In genomic region chr3:52446631-52447511, GRCh38 we compare ENCODE assay signal across 8 cellular contexts. TPM values are rescaled to one million over a fixed set of nuclear protein-coding genes. Genes with fewer than 3 reads are reported as not detected.
DNase-seq lines count a peak whose midpoint lies in the region; ATAC-seq and TF ChIP-seq lines count a peak whose summit lies in the region.

No MANE protein-coding gene starts in this region.

- H3K9ac ChIP-seq in HCT116 (ENCODE audit: low read length), result no peak overlapping the region

- H3K9me2 ChIP-seq in HCT116 (ENCODE audit: insufficient read depth), result no peaks in the 10 kb centered on the region

- ATAC-seq in HCT116 (peak; percentile 63), Panc1 (peak; percentile 58), HG02884 (IDR thresholded peaks at IDR 0.05; ENCODE audit: unreplicated experiment) (no peak)

- H3K36me3 Mint-ChIP-seq in osteocyte (ENCODE audit: unreplicated experiment) (no peaks in the 10 kb centered on the region), type B pancreatic cell (no peaks in the 10 kb centered on the region)

- H3K36me3 ChIP-seq in HCT116 (ENCODE audit: control insufficient read depth in 1 of 2, insufficient read depth in 2 of 2, low read length in 2 of 2) (no peaks in the 10 kb centered on the region), Panc1 (ENCODE audit: control insufficient read depth, insufficient read depth, low read length) (no peaks in the 10 kb centered on the region)

- H3K4me1 Mint-ChIP-seq in osteocyte (ENCODE audit: unreplicated experiment), result peaks cover 6% of the 10 kb centered on the region
- peaks cover 6% of the 10 kb centered on the region for H3K4me1 Mint-ChIP-seq in type B pancreatic cell (ENCODE audit: unreplicated experiment)

- H3K4me3 ChIP-seq in HCT116 (replicated peaks in 1 of 2; ENCODE audit: low read depth in 1 of 2, low read length in 2 of 2) (no peak overlapping the region), Panc1 (ENCODE audit: low read depth in 2 of 2, low read length in 2 of 2) (no peak overlapping the region), fibroblast of the aortic adventitia (ENCODE audit: low read depth, low read length) (no peak overlapping the region)

- H3K4me2 ChIP-seq in HCT116 (ENCODE audit: low read length), result no peak overlapping the region

- peak in 2 of 3 experiments; percentile 99 to 100; a peak in 4 of 6 replicates for TF ChIP-seq CTCF in HCT116 (IDR thresholded peaks at IDR 0.05 in 2 of 3, conservative IDR thresholded peaks at IDR 0.05 in 1 of 3; ENCODE audit: borderline replicate concordance in 1 of 3, insufficient read depth in 1 of 3, low read depth in 2 of 3, low read length in 2 of 3)
- TF ChIP-seq CTCF in Panc1 (IDR thresholded peaks at IDR 0.05), result peak; percentile 98
- peak; percentile 100 for TF ChIP-seq CTCF in fibroblast of the aortic adventitia (IDR thresholded peaks at IDR 0.05; ENCODE audit: insufficient read depth, low read length)
- TF ChIP-seq CTCF in osteocyte (IDR thresholded peaks at IDR 0.05), result peak; percentile 98
- TF ChIP-seq CTCF in type B pancreatic cell (conservative IDR thresholded peaks at IDR 0.05), result peak; percentile 99

- POLR2A ChIA-PET in HCT116 (lab: Charles Lee) (no interaction called here), Panc1 (lab: Charles Lee) (no interaction called here)

- RAD21 ChIA-PET in HCT116 (lab: Charles Lee; ENCODE audit: low non-redundant PET in 1 of 2, low total read pairs in 2 of 2, uncharacterized antibody in 2 of 2, unreplicated experiment in 2 of 2), result interaction anchor here in 1 of 2 experiments (0.8 to 1.0 kb wide), 2 partner anchors 35 to 221 kb away, joined by 3 read pairs; partner anchors contain the start of gene TLR9

- TF ChIP-seq RAD21 in HCT116 (IDR thresholded peaks at IDR 0.05; ENCODE audit: low read depth), result no peak

- no peak overlapping the region for H3K27ac ChIP-seq in HCT116 (ENCODE audit: low read depth, low read length)
- no peak overlapping the region for H3K27ac ChIP-seq in Panc1 (ENCODE audit: low read length)

- in situ Hi-C loops in Panc1 (cut with HindIII; ENCODE audit: low pct_unique_long_range_greater_than_20kb, low sequenced_read_pairs), result no loop called here

- H3K4me1 ChIP-seq in HCT116 (ENCODE audit: control insufficient read depth in 1 of 2, insufficient read depth in 2 of 2, low read length in 2 of 2) (peaks cover 16 to 37% of the 10 kb centered on the region in 2 experiments), Panc1 (ENCODE audit: control insufficient read depth, insufficient read depth, low read length) (peaks cover 14% of the 10 kb centered on the region)

- TF ChIP-seq POLR2A in HCT116 (IDR thresholded peaks at IDR 0.05; ENCODE audit: borderline replicate concordance, extremely low read depth, insufficient read depth, insufficient read length), result no peak

- intact Hi-C loops in HCT116 (cut with micrococcal nuclease), result loop anchor here (1.0 to 5.0 kb wide), 3 partner anchors 19 to 155 kb away; no protein-coding TSS in a partner anchor
- intact Hi-C loops in Panc1 (cut with micrococcal nuclease; ENCODE audit: unreplicated experiment), result loop anchor here (5.0 kb wide), 1 partner anchor 155 kb away; no protein-coding TSS in a partner anchor

- H3K9me3 ChIP-seq in HCT116 (ENCODE audit: control insufficient read depth in 1 of 2, insufficient read depth in 1 of 2, low read depth in 1 of 2, low read length in 2 of 2) (no peaks in the 10 kb centered on the region), Panc1 (ENCODE audit: control insufficient read depth, insufficient read depth, low read depth, low read length) (no peaks in the 10 kb centered on the region)

- H3K27me3 Mint-ChIP-seq in osteocyte (ENCODE audit: unreplicated experiment) (no peaks in the 10 kb centered on the region), type B pancreatic cell (no peaks in the 10 kb centered on the region)

- H2AFZ ChIP-seq in HCT116 (ENCODE audit: low read depth, low read length, poor library complexity, severe bottlenecking), result no peak overlapping the region

- peak; percentile 64 for DNase-seq in CMK (ENCODE audit: low read depth)
- DNase-seq in HCT116 (ENCODE audit: low read depth, low spot score), result peak; percentile 67
- peak; percentile 66 for DNase-seq in Panc1 (ENCODE audit: low read depth, low spot score)
- peak; percentile 74 for DNase-seq in activated T-cell treated with anti-CD3 and anti-CD28 coated beads, Interleukin-2, amount 50 U/mL, for 1 hour
- DNase-seq in fibroblast of the aortic adventitia (ENCODE audit: low read depth), result peak; percentile 56
- peak; percentile 86 for DNase-seq in osteocyte (ENCODE audit: extremely low spot score, unreplicated experiment)
- DNase-seq in type B pancreatic cell (ENCODE audit: extremely low spot score, unreplicated experiment), result no peak

- BruUV-seq in HCT116 (replicated peaks; lab: Mats Ljungman, UMichigan), result no TSS peak
- BruUV-seq in Panc1 (replicated peaks; lab: Mats Ljungman, UMichigan), result no TSS peak

- H3K27ac Mint-ChIP-seq in osteocyte (ENCODE audit: unreplicated experiment) (no peak overlapping the region), type B pancreatic cell (peak overlapping the region; percentile 58)

- H3K79me2 ChIP-seq in HCT116 (ENCODE audit: insufficient read depth, low read length), result no peaks in the 10 kb centered on the region

- H3K9me3 Mint-ChIP-seq in osteocyte (ENCODE audit: unreplicated experiment) (no peaks in the 10 kb centered on the region), type B pancreatic cell (no peaks in the 10 kb centered on the region)

- H4K20me1 ChIP-seq in HCT116 (ENCODE audit: insufficient read depth), result no peaks in the 10 kb centered on the region

- H3K27me3 ChIP-seq in HCT116 (ENCODE audit: insufficient read depth, low read length) (no peaks in the 10 kb centered on the region), Panc1 (ENCODE audit: control insufficient read depth, insufficient read depth, low read length) (no peaks in the 10 kb centered on the region)

- H3K4me3 Mint-ChIP-seq in osteocyte (ENCODE audit: unreplicated experiment) (no peak overlapping the region), type B pancreatic cell (peak overlapping the region; percentile 28)

- CTCF ChIA-PET in HCT116 (lab: Charles Lee) (interaction anchor here (0.8 to 2.0 kb wide), 6 partner anchors 15 to 107 kb away, joined by 3 to 13 read pairs (median 4); no protein-coding TSS in a partner anchor), Panc1 (lab: Charles Lee) (interaction anchor here (0.6 to 1.8 kb wide), 2 partner anchors 14 to 225 kb away, joined by 3 to 9 read pairs; no protein-coding TSS in a partner anchor)

TF ChIP-seq in HCT116, 20 proteins besides CTCF, POLR2A, EP300 and RAD21 (continues in another document):
- TF ChIP-seq TCF7L2 (IDR thresholded peaks at IDR 0.05; ENCODE audit: borderline replicate concordance, extremely low read depth, insufficient read depth, insufficient read length) (peak; percentile 20), ZFX (IDR thresholded peaks at IDR 0.05) (no peak), YY1 (IDR thresholded peaks at IDR 0.05; ENCODE audit: extremely low read depth, insufficient replicate concordance, low read depth, low read length) (peak; percentile 5)

RNA-seq across cellular contexts. Expression of gene SEMA3G, which starts 2.0 kb away (rescaled TPM):
- total RNA-seq in HCT116 (2021; ENCODE audit: unreplicated experiment) (4.2 TPM), Panc1 (2021; ENCODE audit: unreplicated experiment) (1.6 TPM), fibroblast of the aortic adventitia (ENCODE audit: low replicate concordance) (0.49 TPM in 1 of 2 replicates, not detected in the other), osteocyte (not detected in 2 replicates), type B pancreatic cell (ENCODE audit: low replicate concordance) (0.45 and 0.77 TPM in 2 replicates)
- polyA plus RNA-seq in HCT116 (2012), result 1.3 and 1.4 TPM in 2 replicates
- polyA plus RNA-seq in Panc1 (2012; ENCODE audit: insufficient read length), result 0.61 TPM

RNA-seq across cellular contexts. Expression of gene TNNC1, which starts 7.0 kb away (rescaled TPM):
- total RNA-seq in HCT116 (2021; ENCODE audit: unreplicated experiment), result 2.2 TPM
- 6.1 and 7.1 TPM in 2 replicates for polyA plus RNA-seq in HCT116 (2012)
- total RNA-seq in Panc1 (2021; ENCODE audit: unreplicated experiment), result 5.2 TPM
- polyA plus RNA-seq in Panc1 (2012; ENCODE audit: insufficient read length), result 7.4 TPM
- 1.4 and 2.0 TPM in 2 replicates for total RNA-seq in fibroblast of the aortic adventitia (ENCODE audit: low replicate concordance)
- 0.60 TPM in 1 of 2 replicates, not detected in the other for total RNA-seq in osteocyte
- 6.6 and 16.6 TPM in 2 replicates for total RNA-seq in type B pancreatic cell (ENCODE audit: low replicate concordance)

RNA-seq across cellular contexts. Expression of gene NISCH, which starts 8.5 kb away (rescaled TPM):
- 72.8 TPM for total RNA-seq in HCT116 (2021; ENCODE audit: unreplicated experiment)
- 54.7 and 58.3 TPM in 2 replicates for polyA plus RNA-seq in HCT116 (2012)
- 63.4 TPM for total RNA-seq in Panc1 (2021; ENCODE audit: unreplicated experiment)
- 59.1 TPM for polyA plus RNA-seq in Panc1 (2012; ENCODE audit: insufficient read length)
- total RNA-seq in fibroblast of the aortic adventitia (ENCODE audit: low replicate concordance), result 52.7 and 90.8 TPM in 2 replicates
- 130 and 138 TPM in 2 replicates for total RNA-seq in osteocyte
- 105 and 149 TPM in 2 replicates for total RNA-seq in type B pancreatic cell (ENCODE audit: low replicate concordance)

RNA-seq across cellular contexts. Expression of gene PHF7, which starts 36.4 kb away (rescaled TPM):
- total RNA-seq in HCT116 (2021; ENCODE audit: unreplicated experiment), result 10.0 TPM
- polyA plus RNA-seq in HCT116 (2012), result 6.1 and 9.1 TPM in 2 replicates
- total RNA-seq in Panc1 (2021; ENCODE audit: unreplicated experiment), result 12.0 TPM
- 2.6 TPM for polyA plus RNA-seq in Panc1 (2012; ENCODE audit: insufficient read length)
- total RNA-seq in fibroblast of the aortic adventitia (ENCODE audit: low replicate concordance), result 5.8 and 9.0 TPM in 2 replicates
- total RNA-seq in osteocyte, result 6.5 and 7.8 TPM in 2 replicates
- total RNA-seq in type B pancreatic cell (ENCODE audit: low replicate concordance), result 3.9 and 8.2 TPM in 2 replicates

RNA-seq across cellular contexts. Expression of gene BAP1, which starts 37.1 kb away (rescaled TPM):
- total RNA-seq in HCT116 (2021; ENCODE audit: unreplicated experiment), result 72.0 TPM
- polyA plus RNA-seq in HCT116 (2012), result 47.3 and 50.3 TPM in 2 replicates
- total RNA-seq in Panc1 (2021; ENCODE audit: unreplicated experiment), result 69.6 TPM
- polyA plus RNA-seq in Panc1 (2012; ENCODE audit: insufficient read length), result 73.4 TPM
- total RNA-seq in fibroblast of the aortic adventitia (ENCODE audit: low replicate concordance), result 41.2 and 54.9 TPM in 2 replicates
- 108 and 112 TPM in 2 replicates for total RNA-seq in osteocyte
- total RNA-seq in type B pancreatic cell (ENCODE audit: low replicate concordance), result 80.9 and 106 TPM in 2 replicates
